8 cellular contexts compared by ENCODE assay signal in genomic region chr13:110705356-110705825, GRCh38. TPM values are rescaled to one million over a fixed set of nuclear protein-coding genes. Genes with fewer than 3 reads are reported as not detected.
DNase-seq lines count a peak whose midpoint lies in the region; ATAC-seq and TF ChIP-seq lines count a peak whose summit lies in the region.

No MANE protein-coding gene starts in this region.

- H3K9me3 ChIP-seq in muscle layer of duodenum (ENCODE audit: control insufficient read depth in 1 of 2, low read length in 2 of 2), result no peaks in the 10 kb centered on the region

- ATAC-seq in GM21717 (IDR thresholded peaks at IDR 0.05; ENCODE audit: unreplicated experiment), result no peak

- no peaks in the 10 kb centered on the region for H3K27me3 ChIP-seq in muscle layer of duodenum (ENCODE audit: low read depth, low read length)

- H3K27ac ChIP-seq in caudate nucleus (ENCODE audit: low read depth, low read length) (peak overlapping the region; percentile 22), muscle layer of duodenum (ENCODE audit: low read length) (peak overlapping the region; percentile 54)

- TF ChIP-seq CTCF in AG09309 (IDR thresholded peaks at IDR 0.05; ENCODE audit: control insufficient read depth, insufficient read depth, low read depth, low read length, missing control alignments), result no peak

- intact Hi-C loops in posterior cingulate gyrus (cut with DNase I), result loop anchor here (5.0 to 10.0 kb wide), 2 partner anchors 61 to 88 kb away; partner anchors contain the start of gene NAXD

- peaks cover 5 to 25% of the 10 kb centered on the region in 2 donors for H3K36me3 ChIP-seq in muscle layer of duodenum (ENCODE audit: control insufficient read depth in 1 of 2, insufficient read depth in 2 of 2, low read length in 2 of 2)

- DNase-seq in AG09309 (ENCODE audit: low read depth) (no peak), caudate nucleus (lab: John Stamatoyannopoulos, UW) (peak in 1 of 61 donors; percentile 53), 8988T (no peak), NCI-H1048 (lab: John Stamatoyannopoulos, UW) (no peak), posterior cingulate gyrus (no peak)
- DNase-seq in Jurkat, Clone E6-1 (ENCODE audit: low read depth, low spot score), result no peak

- peak overlapping the region; percentile 77 for H3K4me3 ChIP-seq in AG09309 (ENCODE audit: control insufficient read depth, low read depth, low read length)
- peak overlapping the region; percentile 81 for H3K4me3 ChIP-seq in Jurkat, Clone E6-1 (ENCODE audit: low read length)
- peak overlapping the region; percentile 71 to 79 for H3K4me3 ChIP-seq in muscle layer of duodenum (ENCODE audit: low read depth in 1 of 2, low read length in 2 of 2)

- peaks cover 14 to 27% of the 10 kb centered on the region in 2 donors for H3K4me1 ChIP-seq in muscle layer of duodenum (ENCODE audit: control insufficient read depth in 1 of 2, insufficient read depth in 2 of 2, low read length in 2 of 2)

RNA-seq across cellular contexts. Expression of gene CARS2, which starts 0.5 kb away (rescaled TPM):
- polyA plus RNA-seq in Jurkat, Clone E6-1 (2012; ENCODE audit: insufficient read depth, insufficient read length), result 62.0 TPM

RNA-seq across cellular contexts. Expression of gene ING1, which starts 8.1 kb away (rescaled TPM):
- 20.3 TPM for polyA plus RNA-seq in Jurkat, Clone E6-1 (2012; ENCODE audit: insufficient read depth, insufficient read length)
